ENCODE assay signal across 9 cellular contexts in the genomic region with DNA sequence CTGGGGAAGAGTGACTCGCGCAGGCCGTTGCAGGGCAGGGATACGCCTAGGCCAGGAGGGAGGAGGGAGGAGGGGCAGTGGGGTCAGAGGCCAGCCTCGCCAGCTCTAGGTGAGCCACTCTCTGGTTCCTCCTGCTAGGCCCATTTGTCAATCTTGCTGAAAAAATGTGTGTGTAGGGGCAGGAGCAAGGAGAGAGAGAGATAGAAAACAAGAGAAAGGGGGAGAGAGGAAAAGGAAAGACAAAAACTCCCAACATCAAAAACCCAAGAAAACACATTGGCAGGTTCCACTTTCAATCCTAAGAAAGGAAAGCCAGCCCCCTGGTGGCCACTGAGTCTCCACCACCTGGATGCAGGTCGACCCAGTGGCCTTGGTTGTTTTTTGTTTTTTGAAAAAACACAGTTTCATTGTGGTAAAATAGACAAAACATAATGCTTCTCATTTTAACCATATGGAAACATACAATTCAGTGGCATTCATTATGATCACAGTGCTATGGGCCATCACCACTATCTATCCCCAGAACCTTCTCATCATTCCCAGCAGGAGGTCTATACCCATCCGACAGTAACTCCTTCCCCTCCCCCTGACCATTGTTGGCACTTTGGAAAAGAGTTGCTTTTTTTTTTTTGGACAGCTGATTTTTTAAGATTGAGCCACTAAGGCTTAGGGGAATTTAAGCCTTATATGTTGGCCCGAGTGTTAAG. TPM values are rescaled to one million over a fixed set of nuclear protein-coding genes. Genes with fewer than 3 reads are reported as not detected.
A peak's percentile ranks its signal among the peaks of the same experiment; 100 is the strongest.
DNase-seq lines count a peak whose midpoint lies in the region; ATAC-seq, FAIRE-seq and TF ChIP-seq lines count a peak whose summit lies in the region.
"Had no signal": no experiment of that assay in that cellular context is flagged by ENCODE, and none has a peak within 500 bp of the region (broad histone marks: within the 10 kb centered on the region; RNA-seq: fewer than 3 reads in every experiment).

No MANE protein-coding gene starts in this region.

- no peak overlapping the region for H3K23ac ChIP-seq in mesendoderm (ENCODE audit: low read length)

- no peak for FAIRE-seq in GM12878 (lab: Jason Lieb, UNC)

- H3K18ac ChIP-seq in mesendoderm (ENCODE audit: low read length), result no peak overlapping the region

- peak; percentile 40 to 55 (median 48) for TF ChIP-seq CTCF in GM12878 (IDR thresholded peaks at IDR 0.05 in 2 of 3, conservative IDR thresholded peaks at IDR 0.05 in 1 of 3; ENCODE audit: control insufficient read depth in 2 of 3, extremely low read depth in 1 of 3, insufficient read depth in 1 of 3, low read depth in 3 of 3, low read length in 3 of 3)

- no peaks in the 10 kb centered on the region for H3K4me1 ChIP-seq in GM12878 (ENCODE audit: control insufficient read depth, insufficient read depth, low read length)
- H3K4me1 ChIP-seq in mesendoderm (ENCODE audit: control insufficient read depth, low read depth, low read length), result no peaks in the 10 kb centered on the region

- in situ Hi-C loops in GM12878 (cut with MboI), result no loop called here

- intact Hi-C loops in GM12878 (cut with micrococcal nuclease; ENCODE audit: unreplicated experiment), result no loop called here

- H2AK5ac ChIP-seq in mesendoderm (ENCODE audit: low read length), result no peak overlapping the region

- H3K27me3 ChIP-seq in GM12878 (replicated peaks in 1 of 2; ENCODE audit: control insufficient read depth in 2 of 2, insufficient read depth in 2 of 2, low read length in 1 of 2) (no peaks in the 10 kb centered on the region; a peak in 1 of 4 replicates), mesendoderm (ENCODE audit: insufficient read depth, low read length, poor library complexity) (no peaks in the 10 kb centered on the region)
- H3K27me3 ChIP-seq: ovary had no signal

- H4K8ac ChIP-seq in mesendoderm (ENCODE audit: low read depth, low read length), result no peak overlapping the region

- TF ChIP-seq POLR2A in GM12878 (IDR thresholded peaks at IDR 0.05; ENCODE audit: low read depth, low read length), result no peak

- ATAC-seq in GM12878 (peak; percentile 67), HG03095 (IDR thresholded peaks at IDR 0.05; ENCODE audit: unreplicated experiment) (no peak)

- no peaks in the 10 kb centered on the region for H3K79me1 ChIP-seq in mesendoderm (ENCODE audit: low read length)

- no peak overlapping the region for H3K4me2 ChIP-seq in GM12878 (ENCODE audit: control insufficient read depth, insufficient read depth)
- no peak overlapping the region for H3K4me2 ChIP-seq in mesendoderm (ENCODE audit: low read length)

- no peaks in the 10 kb centered on the region for H3K79me2 ChIP-seq in GM12878 (ENCODE audit: control insufficient read depth, insufficient read depth, low read length)
- H3K79me2 ChIP-seq in mesendoderm (ENCODE audit: control insufficient read depth, insufficient read depth, low read length), result no peaks in the 10 kb centered on the region

- H2BK15ac ChIP-seq in mesendoderm (replicated peaks; ENCODE audit: low read depth), result no peak overlapping the region

- RAD21 ChIA-PET in GM12878 (lab: Charles Lee; ENCODE audit: unreplicated experiment), result no interaction called here

- CTCF ChIA-PET in GM12878 (lab: Yijun Ruan, JAX), result interaction anchor here (0.7 to 3.3 kb wide), 5 partner anchors 11 to 193 kb away, joined by 3 to 12 read pairs (median 5); a partner anchor contains a TSS

- H3K27ac ChIP-seq in GM12878 (ENCODE audit: control insufficient read depth, insufficient read depth) (no peak overlapping the region), mesendoderm (ENCODE audit: low read depth, low read length) (no peak overlapping the region)
- H3K27ac ChIP-seq: ovary had no signal

- no peak overlapping the region for H2BK5ac ChIP-seq in mesendoderm (ENCODE audit: low read length)

- no peak overlapping the region for H3K9ac ChIP-seq in GM12878 (ENCODE audit: control insufficient read depth, insufficient read depth, low read length)
- H3K9ac ChIP-seq in mesendoderm (ENCODE audit: low read length), result no peak overlapping the region

- H2BK120ac ChIP-seq in mesendoderm (ENCODE audit: low read depth, low read length), result no peak overlapping the region

- no TSS peak for BruUV-seq in GM12878 (replicated peaks; lab: Mats Ljungman, UMichigan)

- no peak overlapping the region for H4K5ac ChIP-seq in mesendoderm (ENCODE audit: low read length)

- no peaks in the 10 kb centered on the region for H4K20me1 ChIP-seq in GM12878 (ENCODE audit: control insufficient read depth, insufficient read depth)

- 68% methylated on average over 8 of the region's 8 CpGs for whole genome bisulfite sequencing in GM12878 (ENCODE audit: insufficient coverage, insufficient replicate concordance, low lambda C conversion rate, missing lambda C conversion rate)
- WGBS in mesendoderm (ENCODE audit: extremely low coverage, insufficient coverage, low lambda C conversion rate), result no CpG with 5 or more reads among the region's 8 CpGs

- no peak overlapping the region for H2AFZ ChIP-seq in GM12878 (ENCODE audit: control insufficient read depth, low read depth, low read length)

- 0 out of 2 replicates have a peak, but pooled peaks have one; percentile 18 for TF ChIP-seq RAD21 in GM12878 (IDR thresholded peaks at IDR 0.05; ENCODE audit: insufficient read depth, low read depth, low read length)

- SMC1A ChIA-PET in GM12878 (lab: Charles Lee; ENCODE audit: uncharacterized antibody, unreplicated experiment), result interaction anchor here (1.2 to 1.5 kb wide), 2 partner anchors 23 to 193 kb away, joined by 3 to 4 read pairs; no protein-coding TSS in a partner anchor

- no peaks in the 10 kb centered on the region for H3K9me3 ChIP-seq in GM12878 (replicated peaks; ENCODE audit: control insufficient read depth, insufficient read depth, low read length)
- H3K9me3 ChIP-seq: ovary had no signal

- H3K36me3 ChIP-seq in GM12878 (ENCODE audit: control insufficient read depth in 2 of 2, insufficient read depth in 2 of 2, low read length in 1 of 2) (no peaks in the 10 kb centered on the region), mesendoderm (ENCODE audit: control insufficient read depth, insufficient read depth, low read length) (no peaks in the 10 kb centered on the region)
- H3K36me3 ChIP-seq: ovary had no signal

- DNase-seq in activated CD4-positive, alpha-beta T cell treated with anti-CD3 and anti-CD28 coated beads for 48 hours, result peak; percentile 44
- no peak for DNase-seq in activated CD4-positive, alpha-beta T cell treated with anti-CD3 and anti-CD28 coated beads for 1 hour
- DNase-seq in M059J (ENCODE audit: low read depth) (peak; percentile 63), GM12878 (ENCODE audit: low read depth, low spot score) (no peak), mesendoderm (peak; percentile 68), KG1 (lab: John Stamatoyannopoulos, UW) (no peak), NCI-H2029 treated with DMSO at 0.1 percent for 48 hours (lab: John Stamatoyannopoulos, UW) (no peak)

- H3K56ac ChIP-seq in mesendoderm (ENCODE audit: low read length), result no peak overlapping the region

- POLR2A ChIA-PET in GM12878 (lab: Charles Lee), result interaction anchor here (0.6 kb wide), 1 partner anchor 8 kb away, joined by 3 read pairs; no protein-coding TSS in a partner anchor

- H3K4ac ChIP-seq in mesendoderm (ENCODE audit: low read depth, low read length), result no peak overlapping the region

- no peak overlapping the region for H3K4me3 ChIP-seq in GM12878
- H3K4me3 ChIP-seq in mesendoderm (ENCODE audit: low read length), result no peak overlapping the region
- H3K4me3 ChIP-seq: ovary had no signal

- TF ChIP-seq EP300 in GM12878 (IDR thresholded peaks at IDR 0.05; ENCODE audit: borderline replicate concordance in 1 of 2, control insufficient read depth in 1 of 2, low read depth in 2 of 2, low read length in 2 of 2), result no peak

RNA-seq across cellular contexts. Expression of a gene that starts 10.9 kb away (rescaled TPM):
- total RNA-seq in M059J (2014; rRNA removed; shearing (Covaris generic)), result not detected in 2 replicates
- not detected in 2 replicates for total RNA-seq in GM12878 (2013; cell fraction: nucleolus; rRNA removed)
- not detected in 2 replicates for total RNA-seq in GM12878 (2014; rRNA removed)
- not detected in 2 replicates for total RNA-seq in GM12878 (2014; rRNA removed; fragmentation: Illumina TruSeq; extraction: Trizol)
- total RNA-seq in GM12878 (2021), result not detected in 2 replicates
- not detected for polyA plus RNA-seq in GM12878 (2011; ENCODE audit: low read depth)
- not detected in 2 replicates for polyA plus RNA-seq in GM12878 (2011; rRNA removed)
- not detected in 2 replicates for polyA plus RNA-seq in GM12878 (2011; cell fraction: cytosol; rRNA removed)
- 0.34 TPM in 1 of 2 replicates, not detected in the other for polyA plus RNA-seq in GM12878 (2011; cell fraction: nucleus; rRNA removed)
- polyA plus RNA-seq in GM12878 (2012), result not detected in 2 replicates
- not detected in 2 replicates for polyA plus RNA-seq in GM12878 (2014; fragmentation: Illumina TruSeq; extraction: Trizol)
- polyA plus RNA-seq in GM12878 (2014; fragmentation: Nextera tagmentation; extraction: Ambion mirVana), result not detected
- polyA plus RNA-seq in GM12878 (2014; rRNA removed), result not detected in 2 replicates
- polyA plus RNA-seq in GM12878 (2016; fragmentation: Nextera tagmentation; extraction: Ambion mirVana), result not detected
- not detected in 2 replicates for polyA minus RNA-seq in GM12878 (2011; rRNA and poly(A)+ RNA removed)
- polyA minus RNA-seq in GM12878 (2011; cell fraction: cytosol; rRNA and poly(A)+ RNA removed), result not detected in 2 replicates
- polyA minus RNA-seq in GM12878 (2011; cell fraction: nucleus; rRNA and poly(A)+ RNA removed), result not detected in 2 replicates
- 0.11 TPM for polyA plus RNA-seq in mesendoderm (2013, experiment 1 of 2)
- not detected for polyA plus RNA-seq in mesendoderm (2013, experiment 2 of 2)
- polyA plus RNA-seq: ovary had no signal

RNA-seq across cellular contexts. Expression of a gene that starts 14.5 kb away (rescaled TPM):
- total RNA-seq in M059J (2014; rRNA removed; shearing (Covaris generic)), result not detected in 2 replicates
- 0.13 TPM in 1 of 2 replicates, not detected in the other for total RNA-seq in GM12878 (2013; cell fraction: nucleolus; rRNA removed)
- total RNA-seq in GM12878 (2014; rRNA removed) (not detected in 2 replicates), GM12878 (2014; rRNA removed; fragmentation: Illumina TruSeq; extraction: Trizol) (not detected in 2 replicates), GM12878 (2021) (0.21 and 0.24 TPM in 2 replicates)
- polyA plus RNA-seq in GM12878 (2011; ENCODE audit: low read depth), result not detected
- polyA plus RNA-seq in GM12878 (2011; rRNA removed) (0.04 TPM in 1 of 2 replicates, not detected in the other), GM12878 (2014; fragmentation: Illumina TruSeq; extraction: Trizol) (0.01 TPM in 1 of 2 replicates, not detected in the other), GM12878 (2014; fragmentation: Nextera tagmentation; extraction: Ambion mirVana) (not detected), GM12878 (2014; rRNA removed) (0.04 TPM in 1 of 2 replicates, not detected in the other), GM12878 (2016; fragmentation: Nextera tagmentation; extraction: Ambion mirVana) (not detected)
- 0.02 TPM in 1 of 2 replicates, not detected in the other for polyA plus RNA-seq in GM12878 (2011; cell fraction: cytosol; rRNA removed)
- polyA plus RNA-seq in GM12878 (2011; cell fraction: nucleus; rRNA removed), result 0.06 and 0.07 TPM in 2 replicates
- polyA plus RNA-seq in GM12878 (2012), result 0.03 TPM in 1 of 2 replicates, not detected in the other
- not detected in 2 replicates for polyA minus RNA-seq in GM12878 (2011; rRNA and poly(A)+ RNA removed)
- not detected in 2 replicates for polyA minus RNA-seq in GM12878 (2011; cell fraction: cytosol; rRNA and poly(A)+ RNA removed)
- 0.10 TPM in 1 of 2 replicates, not detected in the other for polyA minus RNA-seq in GM12878 (2011; cell fraction: nucleus; rRNA and poly(A)+ RNA removed)
- polyA plus RNA-seq in mesendoderm (2013, experiment 1 of 2), result 0.51 TPM
- polyA plus RNA-seq in mesendoderm (2013, experiment 2 of 2), result 0.49 TPM

RNA-seq across cellular contexts. Expression of a gene that starts 46.8 kb away (rescaled TPM):
- 13.1 and 17.2 TPM in 2 replicates for total RNA-seq in M059J (2014; rRNA removed; shearing (Covaris generic))
- total RNA-seq in GM12878 (2013; cell fraction: nucleolus; rRNA removed), result 0.15 and 0.17 TPM in 2 replicates
- total RNA-seq in GM12878 (2014; rRNA removed) (0.11 TPM in 1 of 2 replicates, not detected in the other), GM12878 (2014; rRNA removed; fragmentation: Illumina TruSeq; extraction: Trizol) (not detected in 2 replicates), GM12878 (2021) (0.19 and 0.33 TPM in 2 replicates)
- 0.08 TPM for polyA plus RNA-seq in GM12878 (2011; ENCODE audit: low read depth)
- polyA plus RNA-seq in GM12878 (2011; rRNA removed) (0.06 and 0.07 TPM in 2 replicates), GM12878 (2014; fragmentation: Illumina TruSeq; extraction: Trizol) (0.07 and 0.19 TPM in 2 replicates), GM12878 (2014; fragmentation: Nextera tagmentation; extraction: Ambion mirVana) (under 1 TPM in 1 of 2 experiments, not detected in 1; 0.02 TPM), GM12878 (2014; rRNA removed) (0.10 TPM in 1 of 2 replicates, not detected in the other), GM12878 (2016; fragmentation: Nextera tagmentation; extraction: Ambion mirVana) (under 1 TPM; 0.04 TPM)
- 0.10 and 0.15 TPM in 2 replicates for polyA plus RNA-seq in GM12878 (2011; cell fraction: cytosol; rRNA removed)
- 0.27 and 0.31 TPM in 2 replicates for polyA plus RNA-seq in GM12878 (2011; cell fraction: nucleus; rRNA removed)
- polyA plus RNA-seq in GM12878 (2012), result 0.20 and 0.27 TPM in 2 replicates
- polyA minus RNA-seq in GM12878 (2011; rRNA and poly(A)+ RNA removed), result 0.57 TPM in 1 of 2 replicates, not detected in the other
- not detected in 2 replicates for polyA minus RNA-seq in GM12878 (2011; cell fraction: cytosol; rRNA and poly(A)+ RNA removed)
- 0.19 TPM in 1 of 2 replicates, not detected in the other for polyA minus RNA-seq in GM12878 (2011; cell fraction: nucleus; rRNA and poly(A)+ RNA removed)
- 13.6 TPM for polyA plus RNA-seq in mesendoderm (2013, experiment 1 of 2)
- polyA plus RNA-seq in mesendoderm (2013, experiment 2 of 2), result 13.4 TPM

Comparison
In these comparisons a context has a peak if more than half of its experiments do, and no peak if none do; other contexts are left out.
1. DNase-seq: peak in activated CD4-positive, alpha-beta T cell treated with anti-CD3 and anti-CD28 coated beads for 48 hours (single experiment), M059J (single experiment) and mesendoderm (single experiment); none in activated CD4-positive, alpha-beta T cell treated with anti-CD3 and anti-CD28 coated beads for 1 hour (single experiment), GM12878 (single experiment), KG1 (single experiment) and NCI-H2029 treated with DMSO at 0.1 percent for 48 hours (single experiment).
2. RNA of a gene that starts 46.8 kb away (total RNA-seq): 13.1 to 17.2 TPM in M059J; 0.11 to 0.33 TPM in GM12878; every median in the first group is over 10 times any median in the second.